Comparison of ENCODE assay signal across 2 cellular contexts in genomic region chr10:104259456-104259855, GRCh38.
TF ChIP-seq lines count a peak whose summit lies in the region.

No MANE protein-coding gene starts in this region.

TF ChIP-seq in K562, 482 proteins besides CTCF, POLR2A, EP300 and RAD21:
- TF ChIP-seq TAF15 (IDR thresholded peaks at IDR 0.05; ENCODE audit: low read depth, low read length) (no peak), MTA2 (IDR thresholded peaks at IDR 0.05; ENCODE audit: low read depth) (no peak), ZBTB2 (IDR thresholded peaks at IDR 0.05) (no peak), ZNF12 (CRISPR knock-in tag; IDR thresholded peaks at IDR 0.05) (no peak), SNAPC5 (CRISPR knock-in tag; IDR thresholded peaks at IDR 0.05) (no peak), POLR2AphosphoS2 (IDR thresholded peaks at IDR 0.05; ENCODE audit: low read length) (peak; percentile 30; the same call in 1 of the 2 replicates)

TF ChIP-seq in HepG2, 621 proteins besides CTCF, POLR2A, EP300 and RAD21:
- TF ChIP-seq RBFOX2 (IDR thresholded peaks at IDR 0.05; ENCODE audit: low read depth, low read length) (peak; percentile 55; the same call in 1 of the 2 replicates), MAF1 (CRISPR knock-in tag; IDR thresholded peaks at IDR 0.05; ENCODE audit: borderline replicate concordance) (no peak), ZNF530 (CRISPR knock-in tag; IDR thresholded peaks at IDR 0.05; ENCODE audit: low read depth) (no peak)
